In genomic region chr5:149265559-149265958, GRCh38 we compare ENCODE assay signal across 10 cellular contexts. TPM values are rescaled to one million over a fixed set of nuclear protein-coding genes. Genes with fewer than 3 reads are reported as not detected.
A peak's percentile ranks its signal among the peaks of the same experiment; 100 is the strongest.
DNase-seq lines count a peak whose midpoint lies in the region; ATAC-seq, FAIRE-seq and TF ChIP-seq lines count a peak whose summit lies in the region.
"Had no signal": no experiment of that assay in that cellular context is flagged by ENCODE, and none has a peak within 500 bp of the region (broad histone marks: within the 10 kb centered on the region; RNA-seq: fewer than 3 reads in every experiment).

No MANE protein-coding gene starts in this region.

- H3K36me3 ChIP-seq in OCI-LY7 (ENCODE audit: insufficient read depth, low read length) (no peaks in the 10 kb centered on the region), small intestine (ENCODE audit: control insufficient read depth in 2 of 2, insufficient read depth in 2 of 2, low read length in 2 of 2) (no peaks in the 10 kb centered on the region), ascending aorta (no peaks in the 10 kb centered on the region)

- H4K20me1 ChIP-seq in OCI-LY7 (ENCODE audit: insufficient read depth, low read length): no peaks in the 10 kb centered on the region

- H3K4me3 ChIP-seq in OCI-LY7 (ENCODE audit: low read depth, low read length, poor library complexity, severe bottlenecking) (no peak overlapping the region), fibroblast of villous mesenchyme (ENCODE audit: low read depth, low read length) (no peak overlapping the region), small intestine (ENCODE audit: low read depth in 1 of 2, low read length in 2 of 2) (no peak overlapping the region), ascending aorta (no peak overlapping the region)

- POLR2A ChIA-PET in OCI-LY7 (lab: Charles Lee): no interaction called here

- no peak overlapping the region for H3K27ac ChIP-seq in OCI-LY7 (ENCODE audit: low read depth, low read length, poor library complexity, severe bottlenecking)
- no peak overlapping the region for H3K27ac ChIP-seq in small intestine (ENCODE audit: low read depth in 1 of 2, low read length in 1 of 2)
- no peak overlapping the region for H3K27ac ChIP-seq in ascending aorta

- H3K4me1 ChIP-seq in OCI-LY7 (ENCODE audit: insufficient read depth, low read length, poor library complexity, severe bottlenecking) (no peaks in the 10 kb centered on the region), small intestine (ENCODE audit: control insufficient read depth in 2 of 2, insufficient read depth in 1 of 2, low read depth in 1 of 2, low read length in 1 of 2) (no peaks in the 10 kb centered on the region), ascending aorta (no peaks in the 10 kb centered on the region)

- FAIRE-seq in small intestine (lab: Jason Lieb, UNC): no peak

- H3K9me3 ChIP-seq in OCI-LY7 (ENCODE audit: low read length) (no peaks in the 10 kb centered on the region), small intestine (ENCODE audit: control insufficient read depth, low read depth) (no peaks in the 10 kb centered on the region), ascending aorta (no peaks in the 10 kb centered on the region)

- no peaks in the 10 kb centered on the region for H3K9me2 ChIP-seq in OCI-LY7 (ENCODE audit: insufficient read depth, low read length)

- CTCF ChIA-PET in OCI-LY7 (lab: Charles Lee; ENCODE audit: unreplicated experiment): interaction anchor here (1.0 kb wide), 1 partner anchor 11 kb away, joined by 3 read pairs; no protein-coding TSS in a partner anchor

- no peak for ATAC-seq in GM21423 (IDR thresholded peaks at IDR 0.05; ENCODE audit: unreplicated experiment)
- ATAC-seq in GM21367 (IDR thresholded peaks at IDR 0.05; ENCODE audit: unreplicated experiment): no peak

- H3K27me3 ChIP-seq in small intestine (ENCODE audit: control insufficient read depth in 2 of 2, insufficient read depth in 2 of 2, low read length in 2 of 2) (no peaks in the 10 kb centered on the region), ascending aorta (no peaks in the 10 kb centered on the region)

- no TSS peak for BruUV-seq in OCI-LY7 (replicated peaks; lab: Mats Ljungman, UMichigan)

- no peak overlapping the region for H3K4me2 ChIP-seq in OCI-LY7 (ENCODE audit: low read length)

- no peaks in the 10 kb centered on the region for H3K79me2 ChIP-seq in OCI-LY7 (ENCODE audit: insufficient read depth, low read depth, low read length)

- intact Hi-C loops in OCI-LY7 (cut with micrococcal nuclease; ENCODE audit: unreplicated experiment): loop anchor here (5.0 kb wide), 2 partner anchors 123 to 138 kb away; partner anchors contain the start of gene ABLIM3
- intact Hi-C loops in ascending aorta (cut with DNase I): no loop called here

- peak; percentile 4 for DNase-seq in NCI-H1694 treated with DMSO at 0.1 percent for 48 hours (lab: John Stamatoyannopoulos, UW)
- DNase-seq in NCI-H1694 (lab: John Stamatoyannopoulos, UW): no peak
- DNase-seq in OCI-LY7 (ENCODE audit: low spot score): no peak
- DNase-seq in fibroblast of villous mesenchyme (ENCODE audit: low read depth): peak; percentile 76
- peak; percentile 8 for DNase-seq in small intestine
- DNase-seq in ascending aorta (ENCODE audit: low spot score in 2 of 2): no peak
- DNase-seq: stimulated activated CD4-positive, alpha-beta T cell treated with anti-CD3 and anti-CD28 coated beads, Interleukin-4, amount 100 ng/mL, for 4 hours had no signal

- 22 to 31% (median 29%) methylated on average over 5 of the region's 5 CpGs for WGBS in small intestine, 3 donors

- H2AFZ ChIP-seq in OCI-LY7 (ENCODE audit: low read length): no peak overlapping the region

- TF ChIP-seq CTCF in OCI-LY7 (conservative IDR thresholded peaks at IDR 0.05; ENCODE audit: low read length): peak; percentile 60
- peak; percentile 43 for TF ChIP-seq CTCF in fibroblast of villous mesenchyme (IDR thresholded peaks at IDR 0.05; ENCODE audit: insufficient read depth, low read depth, low read length)
- TF ChIP-seq CTCF in ascending aorta (IDR thresholded peaks at IDR 0.05): peak in 1 of 3 experiments; percentile 41

RNA-seq across cellular contexts. Expression of gene AFAP1L1, which starts 6.1 kb away (rescaled TPM):
- not detected in 2 replicates for total RNA-seq in OCI-LY7 (2014; rRNA removed; shearing (Covaris generic))
- total RNA-seq in OCI-LY7 (2022) (not detected in 2 replicates), fibroblast of villous mesenchyme (10.8 and 11.9 TPM in 2 replicates), ascending aorta (24.7 TPM)
- 1 to 10 TPM in 2 of 3 donors, not detected in 1; 1.6 to 8.5 TPM for polyA plus RNA-seq in small intestine
- total RNA-seq: T-helper 2 cell treated with Interferon-gamma antibody and Interleukin-4, amounts not matched to agents 100 ng/mL and 5 ng/mL, for 36 hours had no signal

Comparison
In these comparisons a context has a peak if more than half of its experiments do, and no peak if none do; other contexts are left out.
1. DNase-seq: peak in NCI-H1694 treated with DMSO at 0.1 percent for 48 hours (single experiment), fibroblast of villous mesenchyme (single experiment) and small intestine (single experiment); none in NCI-H1694 (single experiment), OCI-LY7 (single experiment) and ascending aorta (0 of 2).
2. RNA of gene AFAP1L1, which starts 6.1 kb away (total RNA-seq): 24.7 TPM in ascending aorta (single experiment) and 10.8 to 11.9 TPM in fibroblast of villous mesenchyme; not detected in OCI-LY7; every median in the first group is over 10 times any median in the second.